ENCODE assay signal across 12 cellular contexts in genomic region chr3:127799476-127800222, GRCh38. TPM values are rescaled to one million over a fixed set of nuclear protein-coding genes. Genes with fewer than 3 reads are reported as not detected.
DNase-seq lines count a peak whose midpoint lies in the region; ATAC-seq and TF ChIP-seq lines count a peak whose summit lies in the region.
"Had no signal": no experiment of that assay in that cellular context is flagged by ENCODE, and none has a peak within 500 bp of the region (broad histone marks: within the 10 kb centered on the region; RNA-seq: fewer than 3 reads in every experiment).

No MANE protein-coding gene starts in this region.

- H3K36me3 ChIP-seq in spleen (peaks cover 0 to 8% (median 0%) of the 10 kb centered on the region in 6 donors), testis (ENCODE audit: low read depth, missing control alignments) (no peaks in the 10 kb centered on the region)

- WGBS in spleen, 5 donors, result 64 to 79% (median 69%) methylated on average over 6 of the region's 6 CpGs
- WGBS in testis, 2 donors, result 81 to 85% methylated on average over 6 of the region's 6 CpGs

- H3K27ac ChIP-seq in spleen (peak overlapping the region in 4 of 8 donors; percentile 16 to 61 (median 40)), testis (no peak overlapping the region)

- H3K9me3 ChIP-seq in spleen, result peaks cover 0 to 5% (median 0%) of the 10 kb centered on the region in 8 donors
- no peaks in the 10 kb centered on the region for H3K9me3 ChIP-seq in testis

- CTCF ChIA-PET in activated CD8-positive, alpha-beta memory T cell treated with anti-CD3 and anti-CD28 coated beads, Interleukin-2, amount 10 ng/mL, durations not matched to agents 7 days and 5 days (lab: Charles Lee), result interaction anchor here (0.6 to 2.6 kb wide), 7 partner anchors 9 to 224 kb away, joined by 3 to 11 read pairs (median 4); no protein-coding TSS in a partner anchor

- no peaks in the 10 kb centered on the region for H3K9me3 Mint-ChIP-seq in activated CD8-positive, alpha-beta memory T cell treated with anti-CD3 and anti-CD28 coated beads, Interleukin-2, amount 10 ng/mL, durations not matched to agents 7 days and 5 days (ENCODE audit: low read depth)
- H3K9me3 Mint-ChIP-seq in stimulated activated naive CD8-positive, alpha-beta T cell treated with anti-CD3 and anti-CD28 coated beads, Interleukin-15, amount 100 ng/mL, for 72 hours, result peaks cover 3 to 4% of the 10 kb centered on the region in 2 donors

- intact Hi-C loops in spleen (cut with DNase I; ENCODE audit: low total_unique reads) (no loop called here), testis (cut with DNase I; ENCODE audit: low total_unique reads) (no loop called here)

- H3K36me3 Mint-ChIP-seq in activated CD8-positive, alpha-beta memory T cell treated with anti-CD3 and anti-CD28 coated beads, Interleukin-2, amount 10 ng/mL, durations not matched to agents 7 days and 5 days, result peaks cover 5% of the 10 kb centered on the region

- peaks cover 4% of the 10 kb centered on the region for H3K27me3 Mint-ChIP-seq in activated CD8-positive, alpha-beta memory T cell treated with anti-CD3 and anti-CD28 coated beads, Interleukin-2, amount 10 ng/mL, durations not matched to agents 7 days and 5 days
- no peaks in the 10 kb centered on the region for H3K27me3 Mint-ChIP-seq in stimulated activated naive CD8-positive, alpha-beta T cell treated with anti-CD3 and anti-CD28 coated beads, Interleukin-15, amount 100 ng/mL, for 72 hours

- no peak overlapping the region for H3K4me3 ChIP-seq in fibroblast of mammary gland (ENCODE audit: control insufficient read depth, low read depth, low read length)
- no peak overlapping the region for H3K4me3 ChIP-seq in spleen
- H3K4me3 ChIP-seq in testis, result no peak overlapping the region
- H3K4me3 ChIP-seq: skin epidermis had no signal

- peak overlapping the region; percentile 97 for H3K27ac Mint-ChIP-seq in activated CD8-positive, alpha-beta memory T cell treated with anti-CD3 and anti-CD28 coated beads, Interleukin-2, amount 10 ng/mL, durations not matched to agents 7 days and 5 days
- peak overlapping the region in 1 of 2 donors; percentile 10 for H3K27ac Mint-ChIP-seq in stimulated activated naive CD8-positive, alpha-beta T cell treated with anti-CD3 and anti-CD28 coated beads, Interleukin-15, amount 100 ng/mL, for 72 hours

- H3K4me1 Mint-ChIP-seq in activated CD8-positive, alpha-beta memory T cell treated with anti-CD3 and anti-CD28 coated beads, Interleukin-2, amount 10 ng/mL, durations not matched to agents 7 days and 5 days, result peaks cover 30% of the 10 kb centered on the region
- peaks cover 14% of the 10 kb centered on the region for H3K4me1 Mint-ChIP-seq in stimulated activated naive CD8-positive, alpha-beta T cell treated with anti-CD3 and anti-CD28 coated beads, Interleukin-15, amount 100 ng/mL, for 72 hours

- no peak for DNase-seq in activated CD8-positive, alpha-beta memory T cell treated with anti-CD3 and anti-CD28 coated beads, Interleukin-2, amount 10 ng/mL, durations not matched to agents 7 days and 5 days
- no peak for DNase-seq in activated CD8-positive, alpha-beta memory T cell treated with anti-CD3 and anti-CD28 coated beads, Interleukin-2, amount 50 U/mL, for 4 hours
- peak; percentile 95 for DNase-seq in fibroblast of mammary gland (ENCODE audit: low read depth)
- DNase-seq in spleen, result peak; percentile 2
- no peak for DNase-seq in GM10266 (ENCODE audit: extremely low spot score)
- DNase-seq in testis, result no peak
- DNase-seq in stimulated activated naive CD8-positive, alpha-beta T cell treated with anti-CD3 and anti-CD28 coated beads, Interleukin-15, amount 100 ng/mL, for 72 hours, result no peak
- DNase-seq: cortex of kidney; NCI-H2081; stimulated activated naive CD4-positive, alpha-beta T cell had no signal

- no peak overlapping the region for H3K4me3 Mint-ChIP-seq in activated CD8-positive, alpha-beta memory T cell treated with anti-CD3 and anti-CD28 coated beads, Interleukin-2, amount 10 ng/mL, durations not matched to agents 7 days and 5 days
- no peak overlapping the region for H3K4me3 Mint-ChIP-seq in stimulated activated naive CD8-positive, alpha-beta T cell treated with anti-CD3 and anti-CD28 coated beads, Interleukin-15, amount 100 ng/mL, for 72 hours

- ATAC-seq in activated CD8-positive, alpha-beta memory T cell treated with anti-CD3 and anti-CD28 coated beads, Interleukin-2, amount 10 ng/mL, durations not matched to agents 7 days and 5 days, result no peak
- peak; percentile 85 for ATAC-seq in SK-N-SH treated with all-trans-retinoic acid at 6 μM for 48 hours
- no peak for ATAC-seq in stimulated activated naive CD8-positive, alpha-beta T cell treated with anti-CD3 and anti-CD28 coated beads, Interleukin-15, amount 100 ng/mL, for 72 hours

- H3K4me1 ChIP-seq in spleen (peaks cover 0 to 37% (median 22%) of the 10 kb centered on the region in 6 donors), testis (no peaks in the 10 kb centered on the region)

- no peak for TF ChIP-seq POLR2A in spleen (IDR thresholded peaks at IDR 0.05)
- no peak for TF ChIP-seq POLR2A in testis (IDR thresholded peaks at IDR 0.05)

- TF ChIP-seq CTCF in fibroblast of mammary gland (conservative IDR thresholded peaks at IDR 0.05; ENCODE audit: control insufficient read depth, insufficient read depth, low read depth, low read length) (no peak), spleen (IDR thresholded peaks at IDR 0.05 in 8 of 11, conservative IDR thresholded peaks at IDR 0.05 in 3 of 11) (no peak), GM10266 (IDR thresholded peaks at IDR 0.05; ENCODE audit: control insufficient read depth, insufficient read depth, low read depth, missing control alignments) (no peak), testis (IDR thresholded peaks at IDR 0.05) (no peak)

- no peaks in the 10 kb centered on the region for H3K27me3 ChIP-seq in spleen (replicated peaks in 1 of 7)
- no peaks in the 10 kb centered on the region for H3K27me3 ChIP-seq in testis

TF ChIP-seq in SK-N-SH treated with all-trans-retinoic acid at 6 μM for 48 hours, 23 proteins besides CTCF, POLR2A, EP300 and RAD21:
- no peak for TF ChIP-seq GLIS3 (CRISPR knock-in tag; IDR thresholded peaks at IDR 0.05)
- TF ChIP-seq PPARA (CRISPR knock-in tag; IDR thresholded peaks at IDR 0.05; ENCODE audit: borderline replicate concordance), result no peak
- TF ChIP-seq TCF4 (CRISPR knock-in tag; IDR thresholded peaks at IDR 0.05; ENCODE audit: borderline replicate concordance), result no peak
- no peak for TF ChIP-seq ZC3H10 (CRISPR knock-in tag; IDR thresholded peaks at IDR 0.05)
- no peak for TF ChIP-seq ZNF565 (CRISPR knock-in tag; conservative IDR thresholded peaks at IDR 0.05; ENCODE audit: low read depth)
- TF ChIP-seq CSDC2 (CRISPR knock-in tag; IDR thresholded peaks at IDR 0.05), result no peak
- no peak for TF ChIP-seq ARNTL (CRISPR knock-in tag; IDR thresholded peaks at IDR 0.05; ENCODE audit: borderline replicate concordance, low read depth)
- no peak for TF ChIP-seq RARB (CRISPR knock-in tag; IDR thresholded peaks at IDR 0.05)
- no peak for TF ChIP-seq TOX (CRISPR knock-in tag; IDR thresholded peaks at IDR 0.05; ENCODE audit: borderline replicate concordance)
TF ChIP-seq in SK-N-SH treated with all-trans-retinoic acid at 6 μM for 48 hours: peak in this region for 0.

RNA-seq across cellular contexts. Expression of gene MGLL, which starts 22.7 kb away (rescaled TPM):
- 1 to 10 TPM; 3.4 to 5.0 TPM for total RNA-seq in activated CD8-positive, alpha-beta memory T cell treated with anti-CD3 and anti-CD28 coated beads, Interleukin-2, amount 10 ng/mL, durations not matched to agents 7 days and 5 days
- total RNA-seq in spleen, result 100 to 1,000 TPM in 3 of 7 donors, 10 to 100 TPM in 4; 47.6 to 134 (median 85.9) TPM
- polyA plus RNA-seq in spleen, result 10 to 100 TPM; 11.0 to 47.2 (median 15.8) TPM
- 10 to 100 TPM; 18.3 to 19.2 TPM for total RNA-seq in testis
- polyA plus RNA-seq in testis (ENCODE audit: insufficient read depth, low read depth, low replicate concordance), result 26.0 TPM

Comparison
In these comparisons a context has a peak if more than half of its experiments do, and no peak if none do; other contexts are left out.
1. DNase-seq: peak in fibroblast of mammary gland (single experiment) and spleen (single experiment); none in activated CD8-positive, alpha-beta memory T cell treated with anti-CD3 and anti-CD28 coated beads, Interleukin-2, amount 10 ng/mL, durations not matched to agents 7 days and 5 days (single experiment), activated CD8-positive, alpha-beta memory T cell treated with anti-CD3 and anti-CD28 coated beads, Interleukin-2, amount 50 U/mL, for 4 hours (single experiment), GM10266 (single experiment), testis (single experiment) and stimulated activated naive CD8-positive, alpha-beta T cell treated with anti-CD3 and anti-CD28 coated beads, Interleukin-15, amount 100 ng/mL, for 72 hours (0 of 2).